Comparison of ENCODE assay signal across 26 cellular contexts in the genomic region with DNA sequence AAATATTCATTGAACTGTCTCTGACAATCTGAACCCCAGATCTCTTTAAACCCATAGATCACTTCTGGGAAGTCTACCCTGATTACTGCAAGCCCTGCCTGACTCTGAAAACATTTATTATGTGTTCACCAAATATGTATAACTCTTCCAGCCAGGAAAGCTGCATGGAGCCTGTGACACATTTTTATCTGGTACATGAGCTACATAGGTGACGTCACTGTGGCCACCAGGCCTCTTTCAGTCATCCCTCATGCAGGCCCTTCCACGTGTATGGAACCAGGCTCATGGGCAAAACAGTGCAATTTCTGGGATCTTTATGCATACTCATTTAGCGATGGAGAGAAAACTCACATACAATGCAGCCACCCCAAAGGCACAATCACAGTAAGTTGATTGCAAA.
"Had no signal": no experiment of that assay in that cellular context is flagged by ENCODE, and none has a peak within 500 bp of the region (broad histone marks: within the 10 kb centered on the region; RNA-seq: fewer than 3 reads in every experiment).

No MANE protein-coding gene starts in this region.

- H3K4me3 ChIP-seq: left ventricle myocardium inferior, lung, mucosa of descending colon, ovary, right atrium auricular region, skin epidermis, stomach, testis, thyroid gland, transverse colon, upper lobe of left lung, vagina had no signal

- H3K36me3 ChIP-seq: left ventricle myocardium inferior, ovary, right atrium auricular region, stomach, thyroid gland, transverse colon, upper lobe of left lung, vagina had no signal

- H3K27ac ChIP-seq: left ventricle myocardium inferior, ovary, right atrium auricular region, skin epidermis, stomach, testis, thyroid gland, transverse colon, upper lobe of left lung, vagina had no signal

- H3K9me3 ChIP-seq: testis, thyroid gland, transverse colon, upper lobe of left lung, vagina had no signal

- H3K27ac Mint-ChIP-seq: naive thymus-derived CD4-positive, alpha-beta T cell; natural killer cell treated with Interleukin-12 subunit alpha and Interleukin-12 subunit beta and Interleukin-15 and Interleukin-18, amount 100 ng/mL, for 72 hours; progenitor cell of endocrine pancreas; stimulated activated naive B cell treated with anti-CD40 and anti-IgM and Interleukin-4, amounts not matched to agents 10 μg/mL and 1 μg/mL and 100 μg/mL, for 72 hours had no signal

- H3K27me3 ChIP-seq: ovary, right atrium auricular region, stomach, testis, thyroid gland, transverse colon, upper lobe of left lung, vagina had no signal

- ATAC-seq: mucosa of descending colon; naive thymus-derived CD4-positive, alpha-beta T cell; natural killer cell treated with Interleukin-12 subunit alpha and Interleukin-12 subunit beta and Interleukin-15 and Interleukin-18, amount 100 ng/mL, for 72 hours; sciatic nerve; stimulated activated naive B cell treated with anti-CD40 and anti-IgM and Interleukin-4, amounts not matched to agents 10 μg/mL and 1 μg/mL and 100 μg/mL, for 72 hours; stimulated activated naive CD8-positive, alpha-beta T cell treated with anti-CD3 and anti-CD28 coated beads, Interleukin-15, Interleukin-2, amounts not matched to agents 100 U/mL and 50 U/mL, for 24 hours had no signal

- H3K4me1 ChIP-seq: left ventricle myocardium inferior, right atrium auricular region, stomach, testis, thyroid gland, transverse colon, upper lobe of left lung, vagina had no signal

- DNase-seq: hippocampal formation; islet precursor cell; left ventricle myocardium inferior; mesendoderm; midbrain; mucosa of descending colon; naive thymus-derived CD4-positive, alpha-beta T cell; ovary; stimulated activated CD4-positive, alpha-beta T cell treated with anti-CD3 and anti-CD28 coated beads, Interleukin-12 subunit alpha, Interleukin-12 subunit beta, amount 100 ng/mL, for 4 hours; stimulated activated CD4-positive, alpha-beta T cell treated with anti-CD3 and anti-CD28 coated beads, Interleukin-15, amount 100 ng/mL, for 24 hours; stimulated activated CD4-positive, alpha-beta T cell treated with anti-CD3 and anti-CD28 coated beads, Interleukin-2, amount 100 ng/mL, for 24 hours; stimulated activated CD4-positive, alpha-beta T cell treated with anti-CD3 and anti-CD28 coated beads, Interleukin-4, amount 100 ng/mL, for 1 hour; stimulated activated naive B cell treated with anti-CD40 and anti-IgM and Interleukin-4, amounts not matched to agents 10 μg/mL and 1 μg/mL and 100 μg/mL, for 72 hours; stimulated activated naive CD8-positive, alpha-beta T cell treated with anti-CD3 and anti-CD28 coated beads, Interleukin-15, Interleukin-2, amounts not matched to agents 100 U/mL and 50 U/mL, for 24 hours; stomach; testis; thyroid gland; transverse colon; upper lobe of left lung had no signal

- H3K36me3 Mint-ChIP-seq: stimulated activated naive B cell treated with anti-CD40 and anti-IgM and Interleukin-4, amounts not matched to agents 10 μg/mL and 1 μg/mL and 100 μg/mL, for 72 hours had no signal
